Comparison of ENCODE assay signal across 34 cellular contexts in the genomic region with DNA sequence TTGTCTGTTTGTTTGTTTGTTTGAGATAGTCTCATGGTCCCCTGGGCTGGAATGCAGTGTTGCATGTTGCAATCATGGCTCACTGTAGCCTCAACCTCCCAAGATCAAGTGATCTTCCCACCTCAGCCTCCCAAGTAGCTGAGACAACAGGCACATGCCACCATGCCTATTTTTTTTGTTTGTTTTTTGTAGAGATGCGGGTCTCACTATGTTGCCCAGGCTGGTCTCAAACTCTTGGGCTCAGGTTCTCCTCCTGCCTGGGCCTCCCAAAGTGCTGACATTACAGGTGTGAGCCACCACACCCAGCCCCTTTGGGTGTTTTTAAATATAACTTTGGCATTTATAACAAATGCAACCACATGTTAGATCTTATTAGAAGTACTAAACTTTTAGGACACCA.
"Had no signal": no experiment of that assay in that cellular context is flagged by ENCODE, and none has a peak within 500 bp of the region (broad histone marks: within the 10 kb centered on the region; RNA-seq: fewer than 3 reads in every experiment).

No MANE protein-coding gene starts in this region.

- H3K9me3 Mint-ChIP-seq: activated T-cell treated with anti-CD3 and anti-CD28 coated beads, Interleukin-2, amount 50 U/mL, for 24 hours; central memory CD8-positive, alpha-beta T cell; T-helper 1 cell treated with Interleukin-12 subunit alpha and Interleukin-12 subunit beta and Interleukin-4 antibody, amounts not matched to agents 30 μg/mL and 1 μg/mL, for 36 hours had no signal

- DNase-seq: activated CD4-positive, alpha-beta memory T cell treated with anti-CD3 and anti-CD28 coated beads, Interleukin-2, amount 10 ng/mL, durations not matched to agents 7 days and 5 days; activated CD4-positive, alpha-beta T cell treated with anti-CD3 and anti-CD28 coated beads for 36 hours; activated CD4-positive, alpha-beta T cell treated with anti-CD3 and anti-CD28 coated beads, Interleukin-2, amount 50 U/mL, for 1 hour; activated gamma-delta T cell; activated naive CD4-positive, alpha-beta T cell treated with Interleukin-2 at 50 U/mL for 16 hours; activated T-cell treated with anti-CD3 and anti-CD28 coated beads, Interleukin-2, amount 50 U/mL, for 24 hours; amygdala; MM.1S; MV-4-11; NCI-H1092; NCI-H1436 treated with DMSO at 0.1 percent for 48 hours; NCI-H1694 treated with DMSO at 0.1 percent for 48 hours; NCI-H2029 treated with DMSO at 0.1 percent for 48 hours; NCI-H2107; NCI-H2171; NCI-H510A; NCI-H526; NCI-H748 treated with DMSO at 0.1 percent for 48 hours; NK-92 treated with Interleukin-12 subunit alpha and Interleukin-12 subunit beta, amount 100 ng/mL, for 24 hours; PC-3; Peyer's patch; RPMI8226; SHP77 treated with DMSO at 0.1 percent for 48 hours; SK-N-SH had no signal

- H3K27me3 Mint-ChIP-seq: activated CD4-positive, alpha-beta memory T cell treated with anti-CD3 and anti-CD28 coated beads, Interleukin-2, amount 10 ng/mL, durations not matched to agents 7 days and 5 days; activated CD4-positive, alpha-beta T cell treated with anti-CD3 and anti-CD28 coated beads for 36 hours; activated naive CD8-positive, alpha-beta T cell; activated T-cell treated with anti-CD3 and anti-CD28 coated beads, Interleukin-2, amount 50 U/mL, for 24 hours; central memory CD8-positive, alpha-beta T cell had no signal

- H3K27me3 ChIP-seq: ascending aorta, cardiac muscle cell, Peyer's patch, SJSA1 had no signal

- H3K27ac ChIP-seq: ascending aorta, cardiac muscle cell, KMS-11, Peyer's patch, SJSA1 had no signal

- H3K4me1 ChIP-seq: ascending aorta, Peyer's patch, SJSA1 had no signal

- H3K4me3 Mint-ChIP-seq: activated CD4-positive, alpha-beta memory T cell treated with anti-CD3 and anti-CD28 coated beads, Interleukin-2, amount 10 ng/mL, durations not matched to agents 7 days and 5 days; activated CD4-positive, alpha-beta T cell treated with anti-CD3 and anti-CD28 coated beads for 36 hours; activated naive CD8-positive, alpha-beta T cell; activated T-cell treated with anti-CD3 and anti-CD28 coated beads, Interleukin-2, amount 50 U/mL, for 24 hours; central memory CD8-positive, alpha-beta T cell; T-helper 1 cell treated with Interleukin-12 subunit alpha and Interleukin-12 subunit beta and Interleukin-4 antibody, amounts not matched to agents 30 μg/mL and 1 μg/mL, for 36 hours; T-helper 2 cell treated with Interferon-gamma antibody and Interleukin-4, amounts not matched to agents 5 μg/mL and 100 μg/mL, for 36 hours had no signal

- ATAC-seq: activated CD4-positive, alpha-beta T cell treated with anti-CD3 and anti-CD28 coated beads for 36 hours; activated CD4-positive, CD25-positive, alpha-beta regulatory T cell treated with anti-CD3 and anti-CD28 coated beads, Interleukin-2, amount 50 U/mL, for 24 hours; PC-3 had no signal

- H3K27ac Mint-ChIP-seq: activated CD4-positive, alpha-beta memory T cell treated with anti-CD3 and anti-CD28 coated beads, Interleukin-2, amount 10 ng/mL, durations not matched to agents 7 days and 5 days; activated CD4-positive, alpha-beta T cell treated with anti-CD3 and anti-CD28 coated beads for 36 hours; activated naive CD8-positive, alpha-beta T cell; activated T-cell treated with anti-CD3 and anti-CD28 coated beads, Interleukin-2, amount 50 U/mL, for 24 hours; activated T-helper 2 cell treated with anti-CD3 and anti-CD28 coated beads, Interferon-gamma antibody, Interleukin-2, Interleukin-4, amounts not matched to agents 10 μg/mL and 5 μg/mL and 100 μg/mL, durations not matched to agents 14 hours and 24 hours and 36 hours; T-helper 1 cell treated with Interleukin-12 subunit alpha and Interleukin-12 subunit beta and Interleukin-4 antibody, amounts not matched to agents 30 μg/mL and 1 μg/mL, for 36 hours; T-helper 2 cell treated with Interferon-gamma antibody and Interleukin-4, amounts not matched to agents 5 μg/mL and 100 μg/mL, for 36 hours had no signal

- H3K4me1 Mint-ChIP-seq: activated CD4-positive, alpha-beta memory T cell treated with anti-CD3 and anti-CD28 coated beads, Interleukin-2, amount 10 ng/mL, durations not matched to agents 7 days and 5 days; activated CD4-positive, alpha-beta T cell treated with anti-CD3 and anti-CD28 coated beads for 36 hours; central memory CD8-positive, alpha-beta T cell had no signal
